Comparison of ENCODE assay signal across 9 cellular contexts in the genomic region with DNA sequence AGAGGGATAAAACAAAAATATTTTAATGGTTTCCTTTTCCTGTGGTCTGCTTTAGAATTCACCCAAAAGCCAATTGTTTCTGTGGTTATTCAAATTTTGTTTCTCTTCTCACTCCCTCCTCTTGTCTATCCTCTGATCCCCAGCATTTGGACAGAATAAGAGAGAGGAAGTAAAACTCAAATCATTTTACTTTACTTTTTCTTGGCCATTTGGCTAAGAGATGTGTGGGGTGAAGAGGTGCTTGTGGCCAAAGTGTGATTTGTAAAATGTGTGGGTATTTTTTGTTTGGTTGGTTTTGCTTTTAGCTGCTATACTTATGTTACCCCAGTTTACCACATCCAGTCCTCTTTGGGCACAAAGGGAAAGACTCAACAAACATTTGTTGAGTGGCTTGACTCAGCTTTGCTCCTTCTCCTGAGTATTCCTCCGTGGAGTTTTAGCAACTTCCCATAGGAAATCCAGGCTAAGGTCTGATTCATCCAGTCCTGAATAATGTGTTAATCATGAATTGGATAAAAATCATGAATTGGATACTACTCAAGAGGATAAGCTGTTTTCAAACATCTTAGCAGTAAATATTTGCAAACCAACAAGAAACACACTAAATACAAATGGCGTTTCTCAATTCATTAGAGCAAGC.
DNase-seq lines count a peak whose midpoint lies in the region; ATAC-seq and TF ChIP-seq lines count a peak whose summit lies in the region.
"Had no signal": no experiment of that assay in that cellular context is flagged by ENCODE, and none has a peak within 500 bp of the region (broad histone marks: within the 10 kb centered on the region; RNA-seq: fewer than 3 reads in every experiment).

No MANE protein-coding gene starts in this region.

- POLR2A ChIA-PET in PC-9 (lab: Charles Lee; ENCODE audit: unreplicated experiment): no interaction called here

- no peaks in the 10 kb centered on the region for H4K20me1 ChIP-seq in PC-9 (ENCODE audit: insufficient read depth)

- no peak overlapping the region for H3K4me2 ChIP-seq in PC-9

- H3K27me3 ChIP-seq in breast epithelium: no peaks in the 10 kb centered on the region
- no peaks in the 10 kb centered on the region for H3K27me3 ChIP-seq in PC-9 (ENCODE audit: insufficient read depth, low read depth)

- intact Hi-C loops in breast epithelium (cut with DNase I; ENCODE audit: low total_unique reads): no loop called here
- intact Hi-C loops in PC-9 (cut with micrococcal nuclease; ENCODE audit: unreplicated experiment): no loop called here

- no TSS peak for BruUV-seq in PC-9 (replicated peaks; lab: Mats Ljungman, UMichigan)

- H3F3A ChIP-seq in PC-9 (ENCODE audit: insufficient read depth, low read depth): no peaks in the 10 kb centered on the region; the same call in 1 of the 2 replicates

- peak; percentile 56 for DNase-seq in AG08395 (ENCODE audit: low spot score)
- no peak for DNase-seq in breast epithelium (ENCODE audit: low spot score in 2 of 2)
- DNase-seq in SHP77 treated with DMSO at 0.1 percent for 48 hours (lab: John Stamatoyannopoulos, UW): no peak
- no peak for DNase-seq in PC-9
- no peak for DNase-seq in caudate nucleus (lab: John Stamatoyannopoulos, UW)
- no peak for DNase-seq in inferior parietal cortex (ENCODE audit: extremely low spot score)
- DNase-seq: CD4-positive, CD25-positive, alpha-beta regulatory T cell had no signal

- ATAC-seq in GM19397 (IDR thresholded peaks at IDR 0.05; ENCODE audit: unreplicated experiment) (peak; percentile 89), HG03196 (IDR thresholded peaks at IDR 0.05; ENCODE audit: unreplicated experiment) (peak; percentile 88)

- no peak overlapping the region for H2AFZ ChIP-seq in PC-9

- H3K9me3 ChIP-seq in breast epithelium (no peaks in the 10 kb centered on the region), PC-9 (ENCODE audit: insufficient read depth, low read depth) (0 out of 2 replicates have a peak, but pooled peaks cover 3% of the 10 kb centered on the region)

- TF ChIP-seq POLR2A in breast epithelium (IDR thresholded peaks at IDR 0.05): no peak

- H3K9me2 ChIP-seq in PC-9 (ENCODE audit: insufficient read depth): no peaks in the 10 kb centered on the region

- TF ChIP-seq CTCF in breast epithelium (IDR thresholded peaks at IDR 0.05) (no peak), PC-9 (conservative IDR thresholded peaks at IDR 0.05) (no peak)

- CTCF ChIA-PET in PC-9 (lab: Charles Lee): no interaction called here

- H3K4me3 ChIP-seq in breast epithelium (no peak overlapping the region), PC-9 (no peak overlapping the region)

- no peaks in the 10 kb centered on the region for H3K79me2 ChIP-seq in PC-9 (ENCODE audit: low read depth)

- peak overlapping the region; percentile 48 to 61 for H3K27ac ChIP-seq in breast epithelium
- H3K27ac ChIP-seq in PC-9: no peak overlapping the region
- no peak overlapping the region for H3K27ac ChIP-seq in caudate nucleus (ENCODE audit: low read depth, low read length)

- no peaks in the 10 kb centered on the region for H3K36me3 ChIP-seq in breast epithelium
- no peaks in the 10 kb centered on the region for H3K36me3 ChIP-seq in PC-9 (ENCODE audit: low read depth)

- H3K4me1 ChIP-seq in breast epithelium (no peaks in the 10 kb centered on the region), PC-9 (replicated peaks; ENCODE audit: insufficient read depth) (no peaks in the 10 kb centered on the region)

Comparison
In these comparisons a context has a peak if more than half of its experiments do, and no peak if none do; other contexts are left out.
1. H3K27ac ChIP-seq: peak in breast epithelium (2 of 2); none in PC-9 (single experiment) and caudate nucleus (single experiment).